Comparison of ENCODE assay signal across 15 cellular contexts in genomic region chr21:18249542-18250152, GRCh38. TPM values are rescaled to one million over a fixed set of nuclear protein-coding genes. Genes with fewer than 3 reads are reported as not detected.
DNase-seq lines count a peak whose midpoint lies in the region; ATAC-seq and TF ChIP-seq lines count a peak whose summit lies in the region.
"Had no signal": no experiment of that assay in that cellular context is flagged by ENCODE, and none has a peak within 500 bp of the region (broad histone marks: within the 10 kb centered on the region; RNA-seq: fewer than 3 reads in every experiment).

No MANE protein-coding gene starts in this region.

- no peak for TF ChIP-seq EP300 in suprapubic skin (IDR thresholded peaks at IDR 0.05)

- H3K36me3 Mint-ChIP-seq in glutamatergic neuron (ENCODE audit: unreplicated experiment): no peaks in the 10 kb centered on the region

- H3K4me1 Mint-ChIP-seq in glutamatergic neuron (ENCODE audit: low read depth, unreplicated experiment): peaks cover 8% of the 10 kb centered on the region

- WGBS in suprapubic skin: 60% methylated on average over 2 of the region's 2 CpGs

- TF ChIP-seq CTCF in BE2C (IDR thresholded peaks at IDR 0.05; ENCODE audit: low read depth, low read length) (peak; percentile 66), glutamatergic neuron (IDR thresholded peaks at IDR 0.05; ENCODE audit: partially characterized antibody, unreplicated experiment) (no peak), suprapubic skin (IDR thresholded peaks at IDR 0.05) (no peak)

- peaks cover 8% of the 10 kb centered on the region for H3K9me3 Mint-ChIP-seq in glutamatergic neuron (ENCODE audit: unreplicated experiment)
- H3K9me3 Mint-ChIP-seq: activated T-cell treated with anti-CD3 and anti-CD28 coated beads, Interleukin-2, amount 50 U/mL, for 4 hours; CD4-positive, alpha-beta T cell had no signal

- ATAC-seq in GM19463 (IDR thresholded peaks at IDR 0.05; ENCODE audit: unreplicated experiment): peak; percentile 66
- ATAC-seq in HG03280 (IDR thresholded peaks at IDR 0.05; ENCODE audit: unreplicated experiment): no peak
- ATAC-seq: activated T-cell treated with anti-CD3 and anti-CD28 coated beads, Interleukin-2, amount 50 U/mL, for 4 hours had no signal

- H3K4me3 ChIP-seq in BE2C (ENCODE audit: low read depth, low read length): no peak overlapping the region
- H3K4me3 ChIP-seq in suprapubic skin: no peak overlapping the region

- peaks cover 6% of the 10 kb centered on the region for H3K27me3 Mint-ChIP-seq in glutamatergic neuron (ENCODE audit: unreplicated experiment)

- peak overlapping the region; percentile 52 for H3K27ac Mint-ChIP-seq in glutamatergic neuron (ENCODE audit: unreplicated experiment)
- H3K27ac Mint-ChIP-seq: CD4-positive, alpha-beta T cell; naive thymus-derived CD8-positive, alpha-beta T cell had no signal

- no peak overlapping the region for H3K27ac ChIP-seq in suprapubic skin

- H3K27me3 ChIP-seq in BE2C (peaks cover 4% of the 10 kb centered on the region; the same call in 1 of the 2 replicates), suprapubic skin (peaks cover 11% of the 10 kb centered on the region)

- no peaks in the 10 kb centered on the region for H3K36me3 ChIP-seq in BE2C
- no peaks in the 10 kb centered on the region for H3K36me3 ChIP-seq in suprapubic skin

- TF ChIP-seq POLR2A in suprapubic skin (IDR thresholded peaks at IDR 0.05): no peak

- DNase-seq in BE2C (peak; percentile 16), NCI-H446 treated with DMSO at 0.1 percent for 48 hours (lab: John Stamatoyannopoulos, UW) (peak; percentile 43), glutamatergic neuron (no peak), suprapubic skin (ENCODE audit: low spot score in 2 of 2) (no peak), SHP77 treated with DMSO at 0.1 percent for 48 hours (lab: John Stamatoyannopoulos, UW) (no peak), NCI-H526 treated with DMSO at 0.1 percent for 48 hours (lab: John Stamatoyannopoulos, UW) (no peak)
- DNase-seq: activated T-cell treated with anti-CD3 and anti-CD28 coated beads, Interleukin-2, amount 50 U/mL, for 4 hours; CD4-positive, alpha-beta T cell; foreskin fibroblast; islet precursor cell; naive thymus-derived CD8-positive, alpha-beta T cell; NCI-H1930; Right ventricle myocardium superior had no signal

- H3K4me3 Mint-ChIP-seq in glutamatergic neuron (ENCODE audit: unreplicated experiment): no peak overlapping the region
- H3K4me3 Mint-ChIP-seq: activated T-cell treated with anti-CD3 and anti-CD28 coated beads, Interleukin-2, amount 50 U/mL, for 4 hours; CD4-positive, alpha-beta T cell; naive thymus-derived CD8-positive, alpha-beta T cell had no signal

- H3K4me1 ChIP-seq in BE2C: peaks cover 3% of the 10 kb centered on the region
- peaks cover 11% of the 10 kb centered on the region for H3K4me1 ChIP-seq in suprapubic skin

- H3K9me3 ChIP-seq in BE2C (no peaks in the 10 kb centered on the region), suprapubic skin (no peaks in the 10 kb centered on the region)

RNA-seq across cellular contexts. Expression of gene CHODL, which starts 5.0 kb away (rescaled TPM):
- polyA plus RNA-seq in BE2C (2012; ENCODE audit: insufficient read depth, insufficient read length, low read depth): 8.6 TPM
- 5.5 TPM for total RNA-seq in glutamatergic neuron (ENCODE audit: unreplicated experiment)
- total RNA-seq in suprapubic skin: 1 to 10 TPM; 1.1 to 2.1 (median 1.7) TPM
- total RNA-seq: activated T-cell treated with anti-CD3 and anti-CD28 coated beads, Interleukin-2, amount 50 U/mL, for 4 hours; CD4-positive, alpha-beta T cell; Right ventricle myocardium superior had no signal

Comparison
In these comparisons a context has a peak if more than half of its experiments do, and no peak if none do; other contexts are left out.
1. DNase-seq: peak in BE2C (single experiment) and NCI-H446 treated with DMSO at 0.1 percent for 48 hours (single experiment); none in glutamatergic neuron (single experiment), suprapubic skin (0 of 2), SHP77 treated with DMSO at 0.1 percent for 48 hours (single experiment) and NCI-H526 treated with DMSO at 0.1 percent for 48 hours (single experiment).